In genomic region chrX:68829594-68830485, GRCh38 we compare ENCODE assay signal across 1 cellular context.
TF ChIP-seq lines count a peak whose summit lies in the region.

No MANE protein-coding gene starts in this region.

TF ChIP-seq in IMR-90, 13 proteins besides CTCF, POLR2A, EP300 and RAD21 (continued from another document):
- TF ChIP-seq USF2 (IDR thresholded peaks at IDR 0.05; ENCODE audit: low read depth, low read length) = no peak
- TF ChIP-seq BHLHE40 (IDR thresholded peaks at IDR 0.05; ENCODE audit: low read depth, low read length) = no peak
- no peak for TF ChIP-seq FOS (IDR thresholded peaks at IDR 0.05; ENCODE audit: low read depth, low read length)
- TF ChIP-seq RFX5 (IDR thresholded peaks at IDR 0.05; ENCODE audit: low read depth, low read length) = no peak
- no peak for TF ChIP-seq RCOR1 (IDR thresholded peaks at IDR 0.05; ENCODE audit: insufficient replicate concordance, low read length)
- TF ChIP-seq, protein P1, sequence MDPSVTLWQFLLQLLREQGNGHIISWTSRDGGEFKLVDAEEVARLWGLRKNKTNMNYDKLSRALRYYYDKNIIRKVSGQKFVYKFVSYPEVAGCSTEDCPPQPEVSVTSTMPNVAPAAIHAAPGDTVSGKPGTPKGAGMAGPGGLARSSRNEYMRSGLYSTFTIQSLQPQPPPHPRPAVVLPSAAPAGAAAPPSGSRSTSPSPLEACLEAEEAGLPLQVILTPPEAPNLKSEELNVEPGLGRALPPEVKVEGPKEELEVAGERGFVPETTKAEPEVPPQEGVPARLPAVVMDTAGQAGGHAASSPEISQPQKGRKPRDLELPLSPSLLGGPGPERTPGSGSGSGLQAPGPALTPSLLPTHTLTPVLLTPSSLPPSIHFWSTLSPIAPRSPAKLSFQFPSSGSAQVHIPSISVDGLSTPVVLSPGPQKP (IDR thresholded peaks at IDR 0.05; ENCODE audit: borderline replicate concordance, low read depth, low read length) = no peak
- TF ChIP-seq SMC3 (IDR thresholded peaks at IDR 0.05; ENCODE audit: low read depth, low read length) = no peak
- TF ChIP-seq NFE2L2 (IDR thresholded peaks at IDR 0.05; ENCODE audit: low read depth, low read length) = no peak
- TF ChIP-seq CHD1 (IDR thresholded peaks at IDR 0.05; ENCODE audit: low read depth, low read length) = no peak
